9 cellular contexts compared by ENCODE assay signal in genomic region chr5:119353686-119354366, GRCh38. TPM values are rescaled to one million over a fixed set of nuclear protein-coding genes. Genes with fewer than 3 reads are reported as not detected.
DNase-seq lines count a peak whose midpoint lies in the region; ATAC-seq and TF ChIP-seq lines count a peak whose summit lies in the region.
"Had no signal": no experiment of that assay in that cellular context is flagged by ENCODE, and none has a peak within 500 bp of the region (broad histone marks: within the 10 kb centered on the region; RNA-seq: fewer than 3 reads in every experiment).

No MANE protein-coding gene starts in this region.

- peak overlapping the region in 1 of 2 donors; percentile 15 for H3K9ac ChIP-seq in mucosa of rectum (ENCODE audit: low read depth in 1 of 2, low read length in 2 of 2)

- H3K27me3 ChIP-seq in mucosa of rectum (ENCODE audit: control insufficient read depth in 2 of 2, insufficient read depth in 2 of 2, low read length in 2 of 2) (no peaks in the 10 kb centered on the region), vagina (no peaks in the 10 kb centered on the region)

- TF ChIP-seq POLR2A in vagina (IDR thresholded peaks at IDR 0.05): no peak

- peak overlapping the region; percentile 2 to 26 for H3K27ac ChIP-seq in mucosa of rectum (ENCODE audit: low read depth in 2 of 2, low read length in 2 of 2)
- H3K27ac ChIP-seq in vagina: no peak overlapping the region
- H3K27ac ChIP-seq: HL-60 had no signal

- H3K4me3 ChIP-seq in mucosa of rectum (ENCODE audit: low read length in 2 of 2): peak overlapping the region in 1 of 2 donors; percentile 9
- H3K4me3 ChIP-seq in vagina: no peak overlapping the region

- TF ChIP-seq CTCF in vagina (IDR thresholded peaks at IDR 0.05): no peak

- H3K9me3 ChIP-seq in mucosa of rectum (ENCODE audit: control insufficient read depth in 2 of 2, low read length in 2 of 2) (no peaks in the 10 kb centered on the region), vagina (no peaks in the 10 kb centered on the region)

- peak; percentile 47 for ATAC-seq in GM18519 (IDR thresholded peaks at IDR 0.05; ENCODE audit: low FRiP score, unreplicated experiment)
- peak; percentile 68 for ATAC-seq in GM21576 (IDR thresholded peaks at IDR 0.05; ENCODE audit: unreplicated experiment)
- ATAC-seq in HG03558 (IDR thresholded peaks at IDR 0.05; ENCODE audit: extremely low read depth, unreplicated experiment): peak; percentile 46

- DNase-seq in DMS153 (lab: John Stamatoyannopoulos, UW) (no peak), vagina (ENCODE audit: extremely low spot score in 2 of 2) (no peak), NCI-H345 treated with DMSO at 0.1 percent for 48 hours (lab: John Stamatoyannopoulos, UW; ENCODE audit: unreplicated experiment) (no peak)
- DNase-seq in effector CD8-positive, alpha-beta T cell (lab: John Stamatoyannopoulos, UW): no peak

- intact Hi-C loops in vagina (cut with DNase I): no loop called here

- no peaks in the 10 kb centered on the region for H3K36me3 ChIP-seq in mucosa of rectum (ENCODE audit: control insufficient read depth in 2 of 2, insufficient read depth in 2 of 2, low read length in 2 of 2)
- H3K36me3 ChIP-seq in vagina: no peaks in the 10 kb centered on the region

- H3K4me1 ChIP-seq in mucosa of rectum (ENCODE audit: control insufficient read depth in 2 of 2, insufficient read depth in 2 of 2, low read length in 2 of 2): peaks cover 6 to 28% of the 10 kb centered on the region in 2 donors
- H3K4me1 ChIP-seq in vagina: peaks cover 52% of the 10 kb centered on the region

RNA-seq across cellular contexts. Expression of gene TNFAIP8, which starts 2.0 kb away (rescaled TPM):
- total RNA-seq in vagina: 34.4 TPM
